8 cellular contexts compared by ENCODE assay signal in genomic region chr19:1264801-1265610, GRCh38. TPM values are rescaled to one million over a fixed set of nuclear protein-coding genes. Genes with fewer than 3 reads are reported as not detected.
DNase-seq lines count a peak whose midpoint lies in the region; ATAC-seq, FAIRE-seq and TF ChIP-seq lines count a peak whose summit lies in the region.

No MANE protein-coding gene starts in this region.

- no peak overlapping the region; the same call in 1 of the 2 replicates for H3K4me3 ChIP-seq in AG10803 (ENCODE audit: low read length)
- H3K4me3 ChIP-seq in astrocyte of the cerebellum (ENCODE audit: low read depth, low read length), result no peak overlapping the region

- H3K27ac Mint-ChIP-seq in stimulated activated naive CD8-positive, alpha-beta T cell treated with anti-CD3 and anti-CD28 coated beads, Interleukin-15, amount 100 ng/mL, for 72 hours, result peak overlapping the region in 1 of 2 donors; percentile 90

- DNase-seq in AG10803 (ENCODE audit: low read depth) (peak; percentile 90), HTR-8/SVneo (ENCODE audit: insufficient read length, low spot score) (peak; percentile 77), astrocyte of the cerebellum (ENCODE audit: low read depth) (peak; percentile 45), iris pigment epithelial cell (ENCODE audit: low read depth) (peak; percentile 85), posterior cingulate gyrus (no peak), mesenteric fat pad (ENCODE audit: low spot score) (no peak)
- DNase-seq in stimulated activated naive CD8-positive, alpha-beta T cell treated with anti-CD3 and anti-CD28 coated beads, Interleukin-15, amount 100 ng/mL, for 72 hours, result no peak

- in situ Hi-C loops in astrocyte of the cerebellum (cut with HindIII; ENCODE audit: low sequenced_read_pairs), result no loop called here

- no peaks in the 10 kb centered on the region for H3K9me3 Mint-ChIP-seq in stimulated activated naive CD8-positive, alpha-beta T cell treated with anti-CD3 and anti-CD28 coated beads, Interleukin-15, amount 100 ng/mL, for 72 hours

- no peaks in the 10 kb centered on the region for H3K27me3 Mint-ChIP-seq in stimulated activated naive CD8-positive, alpha-beta T cell treated with anti-CD3 and anti-CD28 coated beads, Interleukin-15, amount 100 ng/mL, for 72 hours

- ATAC-seq in stimulated activated naive CD8-positive, alpha-beta T cell treated with anti-CD3 and anti-CD28 coated beads, Interleukin-15, amount 100 ng/mL, for 72 hours, result no peak
- no peak for ATAC-seq in GM21786 (IDR thresholded peaks at IDR 0.05; ENCODE audit: unreplicated experiment)

- peak overlapping the region; percentile 51 to 75 for H3K4me3 Mint-ChIP-seq in stimulated activated naive CD8-positive, alpha-beta T cell treated with anti-CD3 and anti-CD28 coated beads, Interleukin-15, amount 100 ng/mL, for 72 hours

- intact Hi-C loops in posterior cingulate gyrus (cut with DNase I), result no loop called here

- peak; percentile 86 for FAIRE-seq in HTR-8/SVneo (lab: Jason Lieb, UNC)

- TF ChIP-seq CTCF in AG10803 (conservative IDR thresholded peaks at IDR 0.05; ENCODE audit: low read length) (no peak), astrocyte of the cerebellum (IDR thresholded peaks at IDR 0.05; ENCODE audit: low read depth, low read length, missing control alignments) (no peak)

- peaks cover 77% of the 10 kb centered on the region for H3K4me1 Mint-ChIP-seq in stimulated activated naive CD8-positive, alpha-beta T cell treated with anti-CD3 and anti-CD28 coated beads, Interleukin-15, amount 100 ng/mL, for 72 hours

RNA-seq across cellular contexts. Expression of gene CIRBP, which starts 4.1 kb away (rescaled TPM):
- 243 TPM for total RNA-seq in mesenteric fat pad

RNA-seq across cellular contexts. Expression of gene FAM174C, which starts 10.3 kb away (rescaled TPM):
- total RNA-seq in mesenteric fat pad, result 53.2 TPM

RNA-seq across cellular contexts. Expression of gene MIDN, which starts 16.6 kb away (rescaled TPM):
- total RNA-seq in mesenteric fat pad, result 156 TPM

RNA-seq across cellular contexts. Expression of gene EFNA2, which starts 20.7 kb away (rescaled TPM):
- not detected for total RNA-seq in mesenteric fat pad

RNA-seq across cellular contexts. Expression of gene ATP5F1D, which starts 23.5 kb away (rescaled TPM):
- total RNA-seq in mesenteric fat pad, result 189 TPM

Comparison
In these comparisons a context has a peak if more than half of its experiments do, and no peak if none do; other contexts are left out.
1. DNase-seq: peak in AG10803 (single experiment), HTR-8/SVneo (single experiment), astrocyte of the cerebellum (single experiment) and iris pigment epithelial cell (single experiment); none in stimulated activated naive CD8-positive, alpha-beta T cell treated with anti-CD3 and anti-CD28 coated beads, Interleukin-15, amount 100 ng/mL, for 72 hours (0 of 2), posterior cingulate gyrus (0 of 10) and mesenteric fat pad (single experiment).